28 cellular contexts compared by ENCODE assay signal in the genomic region with DNA sequence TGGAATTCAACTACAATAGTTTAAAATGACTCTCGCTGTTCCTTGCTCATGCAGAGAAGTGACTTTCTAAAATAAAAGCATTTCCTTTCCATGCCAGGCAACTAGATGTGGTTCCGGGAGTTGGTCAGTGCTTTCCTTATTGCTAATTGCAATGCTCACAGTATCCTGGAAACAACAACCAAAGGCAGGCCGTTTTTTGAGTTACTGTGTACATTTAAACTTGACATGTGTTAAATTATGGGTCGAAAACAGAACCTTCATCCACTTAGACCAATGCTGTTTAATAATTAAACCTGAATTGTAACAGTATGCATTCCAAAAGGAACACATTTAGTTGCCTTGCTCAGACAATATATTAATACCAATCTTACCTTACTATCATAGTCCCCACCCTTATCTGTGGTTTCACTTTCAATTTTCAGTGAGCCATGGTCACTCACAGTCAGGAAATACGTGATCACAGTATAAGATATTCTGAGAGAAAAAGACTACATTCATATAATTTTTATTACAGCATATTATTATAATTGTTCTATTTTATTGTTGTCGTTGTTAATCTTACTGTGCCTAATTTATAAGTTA.
A peak's percentile ranks its signal among the peaks of the same experiment; 100 is the strongest.
DNase-seq lines count a peak whose midpoint lies in the region; ATAC-seq, FAIRE-seq and TF ChIP-seq lines count a peak whose summit lies in the region.
"Had no signal": no experiment of that assay in that cellular context is flagged by ENCODE, and none has a peak within 500 bp of the region (broad histone marks: within the 10 kb centered on the region; RNA-seq: fewer than 3 reads in every experiment).

No MANE protein-coding gene starts in this region.

- H3K36me3 Mint-ChIP-seq in type B pancreatic cell, result peaks cover 4% of the 10 kb centered on the region
- no peaks in the 10 kb centered on the region for H3K36me3 Mint-ChIP-seq in osteocyte (ENCODE audit: unreplicated experiment)

- H3K4me2 ChIP-seq in hepatocyte, result peak overlapping the region; percentile 23
- H3K4me2 ChIP-seq: neural progenitor cell had no signal

- FAIRE-seq in GM12892 (lab: Jason Lieb, UNC), result peak; percentile 54

- TF ChIP-seq POLR2A in GM12892 (IDR thresholded peaks at IDR 0.05; ENCODE audit: low read depth, low read length), result no peak

- peaks cover 9% of the 10 kb centered on the region for H3K4me1 Mint-ChIP-seq in type B pancreatic cell (ENCODE audit: unreplicated experiment)
- H3K4me1 Mint-ChIP-seq in osteocyte (ENCODE audit: unreplicated experiment), result peaks cover 4% of the 10 kb centered on the region
- H3K4me1 Mint-ChIP-seq: activated CD4-positive, alpha-beta T cell treated with anti-CD3 and anti-CD28 coated beads for 36 hours; brain had no signal

- no peak overlapping the region for H2AFZ ChIP-seq in hepatocyte
- H2AFZ ChIP-seq: neural progenitor cell had no signal

- no peaks in the 10 kb centered on the region for H3K9me2 ChIP-seq in hepatocyte (replicated peaks; ENCODE audit: insufficient read depth)

- H3K79me2 ChIP-seq in hepatocyte, result no peaks in the 10 kb centered on the region

- no peaks in the 10 kb centered on the region for H3K9me3 ChIP-seq in hepatocyte (ENCODE audit: low read depth)
- H3K9me3 ChIP-seq: prostate gland, tibial artery had no signal

- TF ChIP-seq CTCF in hepatocyte (IDR thresholded peaks at IDR 0.05; ENCODE audit: poor library complexity), result no peak
- no peak for TF ChIP-seq CTCF in type B pancreatic cell (conservative IDR thresholded peaks at IDR 0.05)
- TF ChIP-seq CTCF in osteocyte (IDR thresholded peaks at IDR 0.05), result no peak

- H3K4me3 Mint-ChIP-seq in type B pancreatic cell, result no peak overlapping the region
- H3K4me3 Mint-ChIP-seq in osteocyte (ENCODE audit: unreplicated experiment), result no peak overlapping the region
- H3K4me3 Mint-ChIP-seq: activated CD4-positive, alpha-beta T cell treated with anti-CD3 and anti-CD28 coated beads for 36 hours; activated naive CD8-positive, alpha-beta T cell treated with anti-CD3 and anti-CD28 coated beads, Interleukin-2, amount 50 U/mL, for 24 hours; brain; neural progenitor cell had no signal

- 63% methylated on average over 6 of the region's 6 CpGs for WGBS in hepatocyte (ENCODE audit: low lambda C conversion rate, missing lambda C conversion rate)

- H3K4me3 ChIP-seq in hepatocyte, result no peak overlapping the region
- H3K4me3 ChIP-seq: lung, neural progenitor cell, prostate gland, stomach, tibial artery had no signal

- peak overlapping the region; percentile 41 for H3K27ac Mint-ChIP-seq in type B pancreatic cell
- no peak overlapping the region for H3K27ac Mint-ChIP-seq in osteocyte (ENCODE audit: unreplicated experiment)
- H3K27ac Mint-ChIP-seq: activated CD4-positive, alpha-beta T cell treated with anti-CD3 and anti-CD28 coated beads for 36 hours; activated naive CD8-positive, alpha-beta T cell treated with anti-CD3 and anti-CD28 coated beads, Interleukin-2, amount 50 U/mL, for 24 hours; brain; neural progenitor cell had no signal

- H3K27ac ChIP-seq in hepatocyte, result no peak overlapping the region
- H3K27ac ChIP-seq: neural progenitor cell, prostate gland, stomach, tibial artery had no signal

- H3K27me3 ChIP-seq in hepatocyte, result no peaks in the 10 kb centered on the region
- H3K27me3 ChIP-seq: neural progenitor cell, tibial artery had no signal

- ATAC-seq in HG02588 (IDR thresholded peaks at IDR 0.05; ENCODE audit: unreplicated experiment), result no peak
- ATAC-seq: activated CD4-positive, alpha-beta T cell treated with anti-CD3 and anti-CD28 coated beads for 36 hours; activated naive CD8-positive, alpha-beta T cell treated with anti-CD3 and anti-CD28 coated beads, Interleukin-2, amount 50 U/mL, for 24 hours had no signal

- H3K27me3 Mint-ChIP-seq in type B pancreatic cell (no peaks in the 10 kb centered on the region), osteocyte (ENCODE audit: unreplicated experiment) (no peaks in the 10 kb centered on the region)
- H3K27me3 Mint-ChIP-seq: activated CD4-positive, alpha-beta T cell treated with anti-CD3 and anti-CD28 coated beads for 36 hours; brain had no signal

- H3K9me3 Mint-ChIP-seq in type B pancreatic cell (no peaks in the 10 kb centered on the region), osteocyte (ENCODE audit: unreplicated experiment) (peaks cover 4% of the 10 kb centered on the region)

- H4K20me1 ChIP-seq in hepatocyte (ENCODE audit: insufficient read depth, poor library complexity, severe bottlenecking), result no peaks in the 10 kb centered on the region

- DNase-seq in GM12892 (ENCODE audit: insufficient read length), result no peak
- peak; percentile 29 for DNase-seq in NCI-H748 treated with DMSO at 0.1 percent for 48 hours (lab: John Stamatoyannopoulos, UW)
- no peak for DNase-seq in hepatocyte (ENCODE audit: low spot score)
- no peak for DNase-seq in type B pancreatic cell (ENCODE audit: extremely low spot score, unreplicated experiment)
- DNase-seq in kidney glomerular epithelial cell (lab: John Stamatoyannopoulos, UW), result no peak
- DNase-seq in osteocyte (ENCODE audit: extremely low spot score, unreplicated experiment), result no peak
- DNase-seq: activated CD4-positive, alpha-beta T cell treated with anti-CD3 and anti-CD28 coated beads for 36 hours; activated CD8-positive, alpha-beta memory T cell treated with anti-CD3 and anti-CD28 coated beads for 24 hours; activated gamma-delta T cell treated with Interleukin-2 at 50 U/mL for 16 hours; activated naive CD8-positive, alpha-beta T cell treated with anti-CD3 and anti-CD28 coated beads, Interleukin-2, amount 50 U/mL, for 24 hours; activated T-cell treated with anti-CD3 and anti-CD28 coated beads, Interleukin-2, amount 50 U/mL, for 1 hour; CD8-positive, alpha-beta memory T cell; DMS79; effector CD8-positive, alpha-beta T cell; foreskin fibroblast; HCEC 1CT; KG1; MV-4-11; NCI-H187 treated with DMSO at 0.1 percent for 48 hours; NCI-H526 treated with DMSO at 0.1 percent for 48 hours; RPMI8226; stomach; tibial artery had no signal

- H3K36me3 ChIP-seq in hepatocyte (replicated peaks; ENCODE audit: insufficient read depth, low read depth), result no peaks in the 10 kb centered on the region
- H3K36me3 ChIP-seq: neural progenitor cell, prostate gland, stomach, tibial artery had no signal

- H3K4me1 ChIP-seq in hepatocyte (ENCODE audit: insufficient read depth), result no peaks in the 10 kb centered on the region
- H3K4me1 ChIP-seq: prostate gland, stomach, tibial artery had no signal
